ENCODE assay signal across 11 cellular contexts in the genomic region with DNA sequence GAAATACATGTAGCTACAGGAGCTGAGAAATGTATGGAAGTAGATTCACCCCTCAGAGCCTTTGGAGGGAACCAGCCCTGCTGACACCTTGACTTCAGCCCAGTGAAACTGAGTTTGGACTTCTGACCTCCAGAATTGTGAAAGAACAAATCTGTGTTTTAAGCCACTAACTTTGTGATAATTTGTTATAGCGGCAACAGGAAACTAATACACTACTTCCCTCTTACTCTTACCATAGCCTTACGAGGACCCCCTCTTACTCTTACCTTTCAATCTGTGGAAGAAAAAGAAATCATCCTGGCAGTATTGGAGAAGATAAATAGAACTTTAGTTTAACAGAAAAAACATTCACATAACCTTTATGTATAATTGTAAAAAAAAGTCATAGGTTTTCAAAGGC.
"Had no signal": no experiment of that assay in that cellular context is flagged by ENCODE, and none has a peak within 500 bp of the region (broad histone marks: within the 10 kb centered on the region; RNA-seq: fewer than 3 reads in every experiment).

No MANE protein-coding gene starts in this region.

- H2AFZ ChIP-seq: GM23248, GM23338 had no signal

- FAIRE-seq: H1, H54 had no signal

- H3K36me3 ChIP-seq: HAP-1 had no signal

- H3K9ac ChIP-seq: GM23248 had no signal

- DNase-seq: GM23248, GOT3, H7, H9, HCEC 1CT, HFFc6 had no signal

- H3K27ac ChIP-seq: GM23248 had no signal

- H3K4me1 ChIP-seq: HAP-1 had no signal

- H3K4me3 ChIP-seq: GM23248, GM23338, HAP-1 had no signal

- H3K9me3 ChIP-seq: HAP-1 had no signal

- H3K4me2 ChIP-seq: GM23338 had no signal

- ATAC-seq: GM23338, HCT116 had no signal
